Comparison of ENCODE assay signal across 1 cellular context in the genomic region with DNA sequence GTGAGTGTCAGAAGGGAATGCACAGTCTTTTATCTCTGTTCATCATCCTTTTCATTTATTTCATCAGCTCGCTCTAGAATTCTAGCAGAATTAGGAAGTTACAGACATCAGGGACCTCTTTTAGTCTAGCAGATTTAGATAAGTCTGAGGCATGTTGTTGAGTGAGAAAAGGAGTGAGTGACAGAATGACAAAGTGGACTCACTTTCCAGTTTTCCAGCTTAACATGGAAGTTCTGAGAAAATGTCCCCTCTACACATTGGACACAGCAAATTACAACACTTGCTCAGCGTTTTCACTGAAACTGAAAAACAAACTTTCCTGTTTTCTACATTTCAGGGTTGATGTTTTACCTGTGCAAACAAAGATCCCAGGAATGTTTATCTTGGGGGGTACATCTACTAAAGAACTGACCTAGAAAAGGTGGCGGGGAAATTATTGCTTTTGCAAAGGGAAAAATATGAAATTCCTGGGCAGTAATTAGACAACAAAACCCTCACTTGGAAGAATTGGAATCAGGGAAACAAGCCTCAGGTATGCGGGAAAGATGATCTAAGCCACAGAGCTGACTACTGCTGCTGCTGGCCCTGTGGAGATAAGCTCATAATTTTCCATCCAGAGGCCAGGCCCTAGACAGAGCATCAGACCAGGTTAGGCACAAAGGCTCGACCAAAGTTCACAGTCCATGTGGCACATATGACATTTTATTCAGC.
TF ChIP-seq lines count a peak whose summit lies in the region.

No MANE protein-coding gene starts in this region.

TF ChIP-seq in HepG2, 621 proteins besides CTCF, POLR2A, EP300 and RAD21 (continued from another document):
- no peak for TF ChIP-seq MNT (IDR thresholded peaks at IDR 0.05)
- TF ChIP-seq SP1 (IDR thresholded peaks at IDR 0.05), result no peak
- TF ChIP-seq SP1 (CRISPR knock-in tag; IDR thresholded peaks at IDR 0.05), result peak; percentile 13; the same call in 1 of the 2 replicates
- no peak for TF ChIP-seq SOX6 (IDR thresholded peaks at IDR 0.05)
- TF ChIP-seq SOX6 (CRISPR knock-in tag; IDR thresholded peaks at IDR 0.05), result peak; percentile 83
- no peak for TF ChIP-seq KDM2A (CRISPR knock-in tag; IDR thresholded peaks at IDR 0.05; ENCODE audit: borderline replicate concordance, low read depth)
